In genomic region chr2:205712983-205713531, GRCh38 we compare ENCODE assay signal across 15 cellular contexts. TPM values are rescaled to one million over a fixed set of nuclear protein-coding genes. Genes with fewer than 3 reads are reported as not detected.
DNase-seq lines count a peak whose midpoint lies in the region; ATAC-seq and TF ChIP-seq lines count a peak whose summit lies in the region.
"Had no signal": no experiment of that assay in that cellular context is flagged by ENCODE, and none has a peak within 500 bp of the region (broad histone marks: within the 10 kb centered on the region; RNA-seq: fewer than 3 reads in every experiment).

No MANE protein-coding gene starts in this region.

- no peak for TF ChIP-seq CTCF in choroid plexus epithelial cell (conservative IDR thresholded peaks at IDR 0.05; ENCODE audit: low read depth, low read length)
- TF ChIP-seq CTCF in uterus (IDR thresholded peaks at IDR 0.05) = no peak

- no peak for DNase-seq in stimulated activated naive CD8-positive, alpha-beta T cell treated with anti-CD3 and anti-CD28 coated beads, Interleukin-15, amount 100 ng/mL, for 72 hours
- DNase-seq in choroid plexus epithelial cell (ENCODE audit: low read depth) = peak; percentile 61
- DNase-seq in uterus = no peak
- no peak for DNase-seq in HAP-1 (ENCODE audit: low spot score in 2 of 2)
- DNase-seq in Kasumi-1 (lab: John Stamatoyannopoulos, UW) = no peak
- no peak for DNase-seq in hippocampal formation (lab: John Stamatoyannopoulos, UW)
- DNase-seq: activated CD4-positive, alpha-beta T cell treated with anti-CD3 and anti-CD28 coated beads for 48 hours; activated CD8-positive, alpha-beta memory T cell treated with anti-CD3 and anti-CD28 coated beads, Interleukin-2, amount 50 U/mL, for 4 hours; activated naive CD4-positive, alpha-beta T cell treated with anti-CD3 and anti-CD28 coated beads for 36 hours; KG1; NCI-H1436; Right ventricle myocardium superior had no signal

- H3K27ac ChIP-seq in muscle layer of duodenum (ENCODE audit: low read length) (peak overlapping the region; percentile 89), uterus (peak overlapping the region; percentile 81 to 83)

- H3K36me3 ChIP-seq in muscle layer of duodenum (ENCODE audit: control insufficient read depth in 1 of 2, insufficient read depth in 2 of 2, low read length in 2 of 2) = peaks cover 0 to 4% of the 10 kb centered on the region in 2 donors
- no peaks in the 10 kb centered on the region for H3K36me3 ChIP-seq in uterus
- no peaks in the 10 kb centered on the region for H3K36me3 ChIP-seq in HAP-1 (replicated peaks)

- no peaks in the 10 kb centered on the region for H3K9me3 Mint-ChIP-seq in stimulated activated naive CD8-positive, alpha-beta T cell treated with anti-CD3 and anti-CD28 coated beads, Interleukin-15, Interleukin-2, amounts not matched to agents 100 ng/mL and 50 ng/mL, for 24 hours
- no peaks in the 10 kb centered on the region for H3K9me3 Mint-ChIP-seq in stimulated activated naive CD8-positive, alpha-beta T cell treated with anti-CD3 and anti-CD28 coated beads, Interleukin-15, amount 100 ng/mL, for 72 hours
- H3K9me3 Mint-ChIP-seq: activated naive CD4-positive, alpha-beta T cell treated with anti-CD3 and anti-CD28 coated beads for 36 hours had no signal

- peaks cover 9% of the 10 kb centered on the region for H3K27me3 Mint-ChIP-seq in stimulated activated naive CD8-positive, alpha-beta T cell treated with anti-CD3 and anti-CD28 coated beads, Interleukin-15, Interleukin-2, amounts not matched to agents 100 ng/mL and 50 ng/mL, for 24 hours
- H3K27me3 Mint-ChIP-seq in stimulated activated naive CD8-positive, alpha-beta T cell treated with anti-CD3 and anti-CD28 coated beads, Interleukin-15, amount 100 ng/mL, for 72 hours = peaks cover 9% of the 10 kb centered on the region

- H3K4me3 ChIP-seq in choroid plexus epithelial cell (ENCODE audit: low read depth, low read length) = no peak overlapping the region
- no peak overlapping the region for H3K4me3 ChIP-seq in muscle layer of duodenum (ENCODE audit: low read depth in 1 of 2, low read length in 2 of 2)
- H3K4me3 ChIP-seq in uterus = no peak overlapping the region
- no peak overlapping the region for H3K4me3 ChIP-seq in HAP-1

- H3K27me3 ChIP-seq in muscle layer of duodenum (ENCODE audit: low read depth, low read length) (no peaks in the 10 kb centered on the region), uterus (no peaks in the 10 kb centered on the region), HAP-1 (ENCODE audit: low read depth) (no peaks in the 10 kb centered on the region)

- peaks cover 62% of the 10 kb centered on the region for H3K4me1 Mint-ChIP-seq in stimulated activated naive CD8-positive, alpha-beta T cell treated with anti-CD3 and anti-CD28 coated beads, Interleukin-15, Interleukin-2, amounts not matched to agents 100 ng/mL and 50 ng/mL, for 24 hours (ENCODE audit: low read depth)
- H3K4me1 Mint-ChIP-seq in stimulated activated naive CD8-positive, alpha-beta T cell treated with anti-CD3 and anti-CD28 coated beads, Interleukin-15, amount 100 ng/mL, for 72 hours = peaks cover 31% of the 10 kb centered on the region

- intact Hi-C loops in uterus (cut with DNase I; ENCODE audit: low total_unique reads) = no loop called here

- no peak overlapping the region for H3K4me3 Mint-ChIP-seq in stimulated activated naive CD8-positive, alpha-beta T cell treated with anti-CD3 and anti-CD28 coated beads, Interleukin-15, Interleukin-2, amounts not matched to agents 100 ng/mL and 50 ng/mL, for 24 hours
- no peak overlapping the region for H3K4me3 Mint-ChIP-seq in stimulated activated naive CD8-positive, alpha-beta T cell treated with anti-CD3 and anti-CD28 coated beads, Interleukin-15, amount 100 ng/mL, for 72 hours
- H3K4me3 Mint-ChIP-seq: activated naive CD4-positive, alpha-beta T cell treated with anti-CD3 and anti-CD28 coated beads for 36 hours had no signal

- no peak for ATAC-seq in stimulated activated naive CD8-positive, alpha-beta T cell treated with anti-CD3 and anti-CD28 coated beads, Interleukin-15, amount 100 ng/mL, for 72 hours
- ATAC-seq: left lobe of liver had no signal

- H3K9me3 ChIP-seq in muscle layer of duodenum (ENCODE audit: control insufficient read depth in 1 of 2, low read length in 2 of 2) = no peaks in the 10 kb centered on the region
- no peaks in the 10 kb centered on the region for H3K9me3 ChIP-seq in uterus
- H3K9me3 ChIP-seq in HAP-1 = no peaks in the 10 kb centered on the region

- no peak for TF ChIP-seq POLR2A in uterus (IDR thresholded peaks at IDR 0.05)

- H3K27ac Mint-ChIP-seq in stimulated activated naive CD8-positive, alpha-beta T cell treated with anti-CD3 and anti-CD28 coated beads, Interleukin-15, Interleukin-2, amounts not matched to agents 100 ng/mL and 50 ng/mL, for 24 hours = peak overlapping the region; percentile 56
- no peak overlapping the region for H3K27ac Mint-ChIP-seq in stimulated activated naive CD8-positive, alpha-beta T cell treated with anti-CD3 and anti-CD28 coated beads, Interleukin-15, amount 100 ng/mL, for 72 hours
- H3K27ac Mint-ChIP-seq: activated naive CD4-positive, alpha-beta T cell treated with anti-CD3 and anti-CD28 coated beads for 36 hours had no signal

- in situ Hi-C loops in HAP-1 (cut with MboI; ENCODE audit: low sequenced_read_pairs) = no loop called here

- H3K36me3 Mint-ChIP-seq in stimulated activated naive CD8-positive, alpha-beta T cell treated with anti-CD3 and anti-CD28 coated beads, Interleukin-15, Interleukin-2, amounts not matched to agents 100 ng/mL and 50 ng/mL, for 24 hours (ENCODE audit: low read depth) = no peaks in the 10 kb centered on the region

- H3K4me1 ChIP-seq in muscle layer of duodenum (ENCODE audit: control insufficient read depth in 1 of 2, insufficient read depth in 2 of 2, low read length in 2 of 2) (peaks cover 12 to 68% of the 10 kb centered on the region in 2 donors), uterus (peaks cover 10 to 14% of the 10 kb centered on the region in 2 donors), HAP-1 (peaks cover 2% of the 10 kb centered on the region; the same call in 1 of the 2 replicates)

RNA-seq across cellular contexts. Expression of gene NRP2, which starts 30.8 kb away (rescaled TPM):
- 100 to 1,000 TPM in 3 of 4 donors, 10 to 100 TPM in 1; 35.9 to 156 (median 114) TPM for total RNA-seq in uterus
